ENCODE assay signal across 8 cellular contexts in the genomic region with DNA sequence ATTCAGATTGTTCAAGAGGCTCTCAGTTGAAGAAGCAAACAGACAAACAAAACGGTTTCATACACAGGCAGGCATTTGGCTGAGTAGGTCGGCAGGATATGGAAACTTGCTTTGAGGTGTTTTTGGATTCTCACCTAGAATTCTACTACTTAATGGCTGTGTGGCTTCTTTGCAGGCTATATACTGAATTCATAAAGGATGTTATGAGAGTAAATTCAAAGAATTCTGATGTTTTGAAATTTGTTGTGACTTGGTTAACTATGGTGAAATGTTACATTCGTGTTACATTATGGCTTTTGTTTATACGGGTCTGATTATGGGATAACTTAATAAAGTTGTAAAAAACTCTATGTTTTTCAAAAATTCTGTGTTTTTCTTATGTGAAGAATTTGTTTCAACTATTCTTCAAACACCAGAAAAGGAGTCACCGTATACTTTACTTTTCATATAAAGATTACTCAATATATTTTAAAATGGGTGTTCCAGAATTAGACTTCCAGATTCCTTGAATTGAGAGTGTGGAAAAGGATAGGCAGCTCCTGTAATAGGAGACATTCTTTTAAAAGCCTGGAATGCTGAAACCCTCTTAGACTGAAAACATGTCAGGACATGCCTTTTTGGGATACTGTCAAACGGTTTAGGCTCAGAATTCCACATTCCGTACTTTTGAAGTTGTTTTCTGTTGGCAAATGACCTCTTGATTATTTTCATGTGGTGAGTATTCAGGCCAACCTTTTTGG. TPM values are rescaled to one million over a fixed set of nuclear protein-coding genes. Genes with fewer than 3 reads are reported as not detected.
DNase-seq lines count a peak whose midpoint lies in the region; ATAC-seq, FAIRE-seq and TF ChIP-seq lines count a peak whose summit lies in the region.

No MANE protein-coding gene starts in this region.

- no peak overlapping the region for H3K4ac ChIP-seq in H1 (replicated peaks; ENCODE audit: insufficient read length, low read depth, low read length)

- no peak for TF ChIP-seq CTCF in Calu3 (IDR thresholded peaks at IDR 0.05; ENCODE audit: unreplicated experiment)
- TF ChIP-seq CTCF in Loucy (conservative IDR thresholded peaks at IDR 0.05; ENCODE audit: low read length): no peak
- TF ChIP-seq CTCF in H1 (IDR thresholded peaks at IDR 0.05; ENCODE audit: control extremely low read depth in 1 of 3, insufficient read depth in 1 of 3, low read depth in 1 of 3, low read length in 3 of 3): no peak
- TF ChIP-seq CTCF in neural crest cell (conservative IDR thresholded peaks at IDR 0.05): no peak

- no peak overlapping the region for H3K23ac ChIP-seq in H1 (ENCODE audit: insufficient read length)

- no peaks in the 10 kb centered on the region for H3K9me2 ChIP-seq in Loucy (replicated peaks; ENCODE audit: low read depth, low read length)

- H3K4me1 Mint-ChIP-seq in Calu3 (ENCODE audit: low read depth, unreplicated experiment): peaks cover 74% of the 10 kb centered on the region
- peaks cover 55% of the 10 kb centered on the region for H3K4me1 Mint-ChIP-seq in neural crest cell
- H3K4me1 Mint-ChIP-seq in activated CD4-positive, alpha-beta memory T cell treated with anti-CD3 and anti-CD28 coated beads for 36 hours (ENCODE audit: low read depth): peaks cover 14% of the 10 kb centered on the region

- no peak for TF ChIP-seq RAD21 in H1 (IDR thresholded peaks at IDR 0.05 in 1 of 2, conservative IDR thresholded peaks at IDR 0.05 in 1 of 2; ENCODE audit: low read depth in 2 of 2, low read length in 2 of 2)

- DNase-seq in Calu3 (no peak), H1 (ENCODE audit: low read depth in 1 of 2, low spot score in 2 of 2) (no peak), neural crest cell (ENCODE audit: low read depth, low spot score) (no peak), NCI-H774 (lab: John Stamatoyannopoulos, UW) (no peak), ACHN (no peak)
- no peak for DNase-seq in activated CD4-positive, alpha-beta memory T cell treated with anti-CD3 and anti-CD28 coated beads for 36 hours

- H3K79me1 ChIP-seq in H1 (ENCODE audit: low read depth, low read length): no peaks in the 10 kb centered on the region

- peak overlapping the region; percentile 90; the same call in 1 of the 2 replicates for H2BK5ac ChIP-seq in H1 (ENCODE audit: low read depth, low read length)

- H3K14ac ChIP-seq in H1 (ENCODE audit: insufficient read length): no peak overlapping the region

- H3K79me2 ChIP-seq in Loucy (ENCODE audit: insufficient read depth, low read length): no peaks in the 10 kb centered on the region
- H3K79me2 ChIP-seq in H1 (ENCODE audit: control insufficient read depth in 1 of 2, insufficient read depth in 2 of 2, low read length in 2 of 2): no peaks in the 10 kb centered on the region

- H3K27ac Mint-ChIP-seq in Calu3 (ENCODE audit: unreplicated experiment) (peak overlapping the region; percentile 99), neural crest cell (ENCODE audit: unreplicated experiment) (peak overlapping the region; percentile 81)
- H3K27ac Mint-ChIP-seq in activated CD4-positive, alpha-beta memory T cell treated with anti-CD3 and anti-CD28 coated beads for 36 hours: no peak overlapping the region

- H3K27me3 ChIP-seq in Loucy (ENCODE audit: insufficient read depth, low read length, poor library complexity, severe bottlenecking) (no peaks in the 10 kb centered on the region), H1 (replicated peaks in 1 of 4; ENCODE audit: control insufficient read depth in 3 of 4, extremely low read depth in 1 of 4, insufficient read depth in 3 of 4, low read length in 3 of 4) (no peaks in the 10 kb centered on the region)

- H3K4me3 ChIP-seq in Loucy (ENCODE audit: low read length, poor library complexity, severe bottlenecking): no peak overlapping the region
- no peak overlapping the region for H3K4me3 ChIP-seq in H1 (ENCODE audit: extremely low read depth in 1 of 4, insufficient read depth in 2 of 4, low read depth in 3 of 4, low read length in 4 of 4)

- H4K8ac ChIP-seq in H1 (ENCODE audit: extremely low read depth, insufficient read depth, low read length): no peak overlapping the region

- no peak overlapping the region for H4K5ac ChIP-seq in H1 (ENCODE audit: insufficient read length, low read depth, low read length)

- H3K9me3 Mint-ChIP-seq in Calu3 (ENCODE audit: low read depth, unreplicated experiment) (no peaks in the 10 kb centered on the region), neural crest cell (no peaks in the 10 kb centered on the region)
- no peaks in the 10 kb centered on the region for H3K9me3 Mint-ChIP-seq in activated CD4-positive, alpha-beta memory T cell treated with anti-CD3 and anti-CD28 coated beads for 36 hours

- FAIRE-seq in H1 (lab: Jason Lieb, UNC): no peak

- H3K36me3 Mint-ChIP-seq in Calu3 (ENCODE audit: insufficient read depth, unreplicated experiment) (peaks cover 18% of the 10 kb centered on the region), neural crest cell (ENCODE audit: low read depth) (no peaks in the 10 kb centered on the region)
- no peaks in the 10 kb centered on the region for H3K36me3 Mint-ChIP-seq in activated CD4-positive, alpha-beta memory T cell treated with anti-CD3 and anti-CD28 coated beads for 36 hours

- in situ Hi-C loops in ACHN (cut with HindIII; ENCODE audit: low pct_ligation_motif_present, low pct_unique_long_range_greater_than_20kb, low sequenced_read_pairs): no loop called here

- no peaks in the 10 kb centered on the region for H3F3A ChIP-seq in Loucy (ENCODE audit: low read depth)

- peak overlapping the region; percentile 58 for H2BK120ac ChIP-seq in H1 (replicated peaks; ENCODE audit: low read depth, low read length)

- H2AFZ ChIP-seq in Loucy (ENCODE audit: low read length): no peak overlapping the region
- H2AFZ ChIP-seq in H1 (ENCODE audit: low read length): no peak overlapping the region

- H4K20me1 ChIP-seq in Loucy (ENCODE audit: insufficient read depth, low read length, poor library complexity, severe bottlenecking) (no peaks in the 10 kb centered on the region), H1 (replicated peaks in 1 of 2; ENCODE audit: control insufficient read depth in 1 of 2, insufficient read depth in 2 of 2, low read length in 2 of 2) (no peaks in the 10 kb centered on the region)

- H2BK15ac ChIP-seq in H1 (ENCODE audit: low read length): no peak overlapping the region

- no peak overlapping the region for H3K27ac ChIP-seq in H1 (ENCODE audit: low read depth, low read length)

- no peak overlapping the region for H2AK5ac ChIP-seq in H1 (ENCODE audit: low read depth, low read length)

- H3K4me2 ChIP-seq in Loucy (ENCODE audit: low read depth, low read length, poor library complexity, severe bottlenecking) (no peak overlapping the region), H1 (ENCODE audit: insufficient read depth in 1 of 2, low read depth in 2 of 2, low read length in 2 of 2) (no peak overlapping the region)

- no peak overlapping the region for H3K56ac ChIP-seq in H1 (replicated peaks; ENCODE audit: insufficient read length, low read depth, low read length)

- H3K9ac ChIP-seq in Loucy (ENCODE audit: low read depth, low read length, poor library complexity, severe bottlenecking): peak overlapping the region; percentile 2
- peak overlapping the region in 1 of 4 experiments; percentile 8; a peak in 1 of 7 replicates for H3K9ac ChIP-seq in H1 (replicated peaks in 1 of 4; ENCODE audit: extremely low read depth in 1 of 4, low read depth in 3 of 4, low read length in 3 of 4)

- TF ChIP-seq EP300 in H1 (IDR thresholded peaks at IDR 0.05; ENCODE audit: borderline replicate concordance in 1 of 2, low read depth in 2 of 2, low read length in 2 of 2): no peak

- CTCF ChIA-PET in Calu3 (lab: Charles Lee) (no interaction called here), H1 (lab: Charles Lee; ENCODE audit: partially characterized antibody) (interaction anchor here (1.2 kb wide), 1 partner anchor 473 kb away, joined by 3 read pairs; no protein-coding TSS in a partner anchor)
- CTCF ChIA-PET in activated CD4-positive, alpha-beta memory T cell treated with anti-CD3 and anti-CD28 coated beads for 36 hours (lab: Charles Lee): no interaction called here

- BruUV-seq in Calu3 (replicated peaks; lab: Mats Ljungman, UMichigan): no TSS peak

- H2BK12ac ChIP-seq in H1 (ENCODE audit: low read depth, low read length): peak overlapping the region; percentile 3; the same call in 1 of the 2 replicates

- H3K4me1 ChIP-seq in Loucy (ENCODE audit: insufficient read depth, low read length, poor library complexity, severe bottlenecking) (peaks cover 45% of the 10 kb centered on the region), H1 (replicated peaks in 1 of 4; ENCODE audit: control insufficient read depth in 3 of 4, insufficient read depth in 4 of 4, low read length in 3 of 4) (peaks cover 0 to 12% (median 5%) of the 10 kb centered on the region in 4 experiments; a peak in 3 of 7 replicates)

- POLR2A ChIA-PET in H1 (lab: Charles Lee; ENCODE audit: partially characterized antibody): interaction anchor here (1.3 kb wide), 1 partner anchor 13 kb away, joined by 4 read pairs; no protein-coding TSS in a partner anchor
- POLR2A ChIA-PET in activated CD4-positive, alpha-beta memory T cell treated with anti-CD3 and anti-CD28 coated beads for 36 hours (lab: Charles Lee): no interaction called here

- H3K27me3 Mint-ChIP-seq in Calu3 (ENCODE audit: unreplicated experiment) (no peaks in the 10 kb centered on the region), neural crest cell (ENCODE audit: low read depth) (no peaks in the 10 kb centered on the region)
- no peaks in the 10 kb centered on the region for H3K27me3 Mint-ChIP-seq in activated CD4-positive, alpha-beta memory T cell treated with anti-CD3 and anti-CD28 coated beads for 36 hours

- H3K36me3 ChIP-seq in Loucy (ENCODE audit: insufficient read depth, low read length) (no peaks in the 10 kb centered on the region), H1 (ENCODE audit: control insufficient read depth in 2 of 4, insufficient read depth in 4 of 4, low read length in 3 of 4) (no peaks in the 10 kb centered on the region)

- H3K18ac ChIP-seq in H1 (ENCODE audit: extremely low read depth, low read length): no peak overlapping the region

- H3K4me3 Mint-ChIP-seq in Calu3 (ENCODE audit: low read depth, unreplicated experiment) (no peak overlapping the region), neural crest cell (no peak overlapping the region)
- no peak overlapping the region for H3K4me3 Mint-ChIP-seq in activated CD4-positive, alpha-beta memory T cell treated with anti-CD3 and anti-CD28 coated beads for 36 hours

- no peak overlapping the region for H2BK20ac ChIP-seq in H1 (ENCODE audit: low read length)

- H3K9me3 ChIP-seq in Loucy (ENCODE audit: insufficient read depth, low read depth, low read length) (no peaks in the 10 kb centered on the region), H1 (ENCODE audit: insufficient read depth in 2 of 2, low read depth in 1 of 2, low read length in 1 of 2) (no peaks in the 10 kb centered on the region)

- no peak for TF ChIP-seq POLR2A in H1 (IDR thresholded peaks at IDR 0.05; ENCODE audit: control extremely low read depth in 1 of 2, low read depth in 2 of 2, low read length in 2 of 2)

- 84% methylated on average over 7 of the region's 7 CpGs; no CpG with 5 or more reads in 1 of the 2 experiments for WGBS in H1 (ENCODE audit: extremely low coverage in 1 of 2, insufficient coverage in 1 of 2, insufficient read length in 1 of 2, insufficient replicate concordance in 2 of 2, low coverage in 1 of 2, low lambda C conversion rate in 2 of 2, missing lambda C conversion rate in 1 of 2), 2 experiments

- intact Hi-C loops in Calu3 (cut with micrococcal nuclease; ENCODE audit: unreplicated experiment): no loop called here
- intact Hi-C loops in activated CD4-positive, alpha-beta memory T cell treated with anti-CD3 and anti-CD28 coated beads for 36 hours (cut with micrococcal nuclease): loop anchor here (10.0 kb wide), 1 partner anchor 887 kb away; a partner anchor contains a TSS

- H3K23me2 ChIP-seq in H1 (ENCODE audit: low read depth, low read length): no peaks in the 10 kb centered on the region

- peak overlapping the region; percentile 64 for H4K91ac ChIP-seq in H1 (replicated peaks; ENCODE audit: insufficient read length, low read length)

- no peak for ATAC-seq in GM18870 (IDR thresholded peaks at IDR 0.05; ENCODE audit: unreplicated experiment)

RNA-seq across cellular contexts. Expression of a gene that starts 8.2 kb away (rescaled TPM):
- total RNA-seq in Calu3 (2022): 192 and 196 TPM in 2 replicates
- total RNA-seq in H1 (2021; fragmentation: NEBNext Ultra II Directional; extraction: Animal tissue kit (Norgen Biotek cat#: 25700)): 67.5 and 68.9 TPM in 2 replicates
- polyA plus RNA-seq in H1 (2011; rRNA removed): 24.9 and 36.0 TPM in 2 replicates
- polyA plus RNA-seq in H1 (2011; cell fraction: cytosol; rRNA removed): 14.9 TPM
- 108 TPM for polyA plus RNA-seq in H1 (2011; cell fraction: nucleus; rRNA removed)
- 22.9 to 44.8 TPM (median 38.6 TPM) in 4 replicates for polyA plus RNA-seq in H1 (2012, experiment 1 of 2)
- 26.3 TPM for polyA plus RNA-seq in H1 (2012, experiment 2 of 2)
- 31.8 TPM for polyA plus RNA-seq in H1 (2013, experiment 1 of 2)
- 31.3 TPM for polyA plus RNA-seq in H1 (2013, experiment 2 of 2)
- 22.1 and 38.7 TPM in 2 replicates for polyA minus RNA-seq in H1 (2011; rRNA and poly(A)+ RNA removed)
- 41.8 TPM for polyA minus RNA-seq in H1 (2011; cell fraction: cytosol; rRNA and poly(A)+ RNA removed)
- 37.3 TPM for polyA minus RNA-seq in H1 (2011; cell fraction: nucleus; rRNA and poly(A)+ RNA removed)
- 55.6 and 59.9 TPM in 2 replicates for total RNA-seq in neural crest cell
- total RNA-seq in activated CD4-positive, alpha-beta memory T cell treated with anti-CD3 and anti-CD28 coated beads for 36 hours: 100 to 1,000 TPM; 139 to 147 TPM
